Comparison of ENCODE assay signal across 1 cellular context in genomic region chr12:113392988-113393579, GRCh38.
TF ChIP-seq lines count a peak whose summit lies in the region.

No MANE protein-coding gene starts in this region.

TF ChIP-seq in HepG2, 621 proteins besides CTCF, POLR2A, EP300 and RAD21:
- no peak for TF ChIP-seq SALL1 (CRISPR knock-in tag; IDR thresholded peaks at IDR 0.05)
- TF ChIP-seq SP4 (CRISPR knock-in tag; IDR thresholded peaks at IDR 0.05), result peak; percentile 52; the same call in 1 of the 2 replicates
- peak; percentile 75 for TF ChIP-seq NFYB (CRISPR knock-in tag; IDR thresholded peaks at IDR 0.05)
- no peak for TF ChIP-seq ARID3A (IDR thresholded peaks at IDR 0.05; ENCODE audit: low read depth, low read length)
- TF ChIP-seq ZNF879 (CRISPR knock-in tag; IDR thresholded peaks at IDR 0.05), result no peak
- peak; percentile 84 for TF ChIP-seq ZNF143 (CRISPR knock-in tag; IDR thresholded peaks at IDR 0.05)
- no peak for TF ChIP-seq ZBTB2 (CRISPR knock-in tag; IDR thresholded peaks at IDR 0.05; ENCODE audit: low read depth)
- no peak for TF ChIP-seq TMF1 (CRISPR knock-in tag; IDR thresholded peaks at IDR 0.05; ENCODE audit: low read depth)
- TF ChIP-seq AGO2 (optimal IDR thresholded peaks at IDR 0.05; ENCODE audit: low read depth, low read length), result peak; percentile 81
- TF ChIP-seq AGO1 (IDR thresholded peaks at IDR 0.05; ENCODE audit: low read depth, low read length, poor library complexity, severe bottlenecking), result peak; percentile 86
- 0 out of 2 replicates have a peak, but pooled peaks have one; percentile 49 for TF ChIP-seq KDM1A (CRISPR knock-in tag; IDR thresholded peaks at IDR 0.05)
- TF ChIP-seq MIER3 (CRISPR knock-in tag; IDR thresholded peaks at IDR 0.05; ENCODE audit: borderline replicate concordance), result no peak
- no peak for TF ChIP-seq ZNF354B (CRISPR knock-in tag; IDR thresholded peaks at IDR 0.05)
- no peak for TF ChIP-seq SP1 (IDR thresholded peaks at IDR 0.05)
- peak; percentile 86 for TF ChIP-seq SP1 (CRISPR knock-in tag; IDR thresholded peaks at IDR 0.05)
- TF ChIP-seq MLLT10 (CRISPR knock-in tag; IDR thresholded peaks at IDR 0.05), result no peak
- no peak for TF ChIP-seq HES4 (CRISPR knock-in tag; IDR thresholded peaks at IDR 0.05; ENCODE audit: borderline replicate concordance)
- TF ChIP-seq ZFP62 (CRISPR knock-in tag; IDR thresholded peaks at IDR 0.05), result no peak
- no peak for TF ChIP-seq SMARCC2 (IDR thresholded peaks at IDR 0.05)
- no peak for TF ChIP-seq ZNF703 (CRISPR knock-in tag; IDR thresholded peaks at IDR 0.05; ENCODE audit: borderline replicate concordance)
- no peak for TF ChIP-seq ELK4 (CRISPR knock-in tag; IDR thresholded peaks at IDR 0.05; ENCODE audit: borderline replicate concordance)
- TF ChIP-seq GFI1 (CRISPR knock-in tag; IDR thresholded peaks at IDR 0.05; ENCODE audit: borderline replicate concordance), result no peak
- peak; percentile 45; the same call in 1 of the 2 replicates for TF ChIP-seq ZNF687 (CRISPR knock-in tag; IDR thresholded peaks at IDR 0.05)
- no peak for TF ChIP-seq TAF15 (IDR thresholded peaks at IDR 0.05; ENCODE audit: low read depth, low read length, poor library complexity, severe bottlenecking)
- TF ChIP-seq SP140L (CRISPR knock-in tag; IDR thresholded peaks at IDR 0.05; ENCODE audit: borderline replicate concordance), result no peak
- TF ChIP-seq KAT7 (CRISPR knock-in tag; IDR thresholded peaks at IDR 0.05; ENCODE audit: borderline replicate concordance), result no peak
- TF ChIP-seq ZNF441 (CRISPR knock-in tag; IDR thresholded peaks at IDR 0.05; ENCODE audit: borderline replicate concordance), result no peak
- TF ChIP-seq ZNF503 (CRISPR knock-in tag; IDR thresholded peaks at IDR 0.05), result no peak
- TF ChIP-seq NFYC (CRISPR knock-in tag; IDR thresholded peaks at IDR 0.05), result peak; percentile 71
- TF ChIP-seq GMEB1 (CRISPR knock-in tag; IDR thresholded peaks at IDR 0.05; ENCODE audit: borderline replicate concordance), result no peak
- TF ChIP-seq SP5 (CRISPR knock-in tag; IDR thresholded peaks at IDR 0.05; ENCODE audit: borderline replicate concordance, low read depth), result peak; percentile 36; the same call in 1 of the 2 replicates
- TF ChIP-seq ZNF318 (CRISPR knock-in tag; IDR thresholded peaks at IDR 0.05), result no peak
